In the genomic region with DNA sequence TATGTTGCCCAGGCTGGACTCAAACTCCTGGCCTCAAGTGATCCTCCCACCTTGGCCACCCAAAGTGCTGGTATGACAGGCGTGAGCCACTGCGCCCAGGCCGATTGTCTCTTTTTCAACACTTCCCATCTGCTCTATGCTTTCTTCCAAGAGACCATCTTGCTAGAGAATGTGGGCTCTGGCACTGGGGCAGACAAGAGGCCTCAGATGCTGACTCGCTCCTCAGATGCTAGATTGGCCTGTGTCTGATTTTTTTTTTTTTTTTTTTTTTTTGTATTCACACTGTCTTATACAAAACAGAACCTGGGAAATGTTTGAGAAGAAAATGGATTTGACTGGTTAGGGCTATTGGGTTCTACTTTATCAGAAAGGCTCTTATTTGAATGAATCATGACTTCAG, we compare ENCODE assay signal across 22 cellular contexts.
"Had no signal": no experiment of that assay in that cellular context is flagged by ENCODE, and none has a peak within 500 bp of the region (broad histone marks: within the 10 kb centered on the region; RNA-seq: fewer than 3 reads in every experiment).

No MANE protein-coding gene starts in this region.

- H3K9me3 Mint-ChIP-seq: activated CD4-positive, alpha-beta memory T cell treated with anti-CD3 and anti-CD28 coated beads, Interleukin-2, amount 10 ng/mL, durations not matched to agents 7 days and 5 days; nephron had no signal

- H3K27ac ChIP-seq: dorsolateral prefrontal cortex, hepatocyte, psoas muscle, right lobe of liver, spleen, suprapubic skin, upper lobe of left lung had no signal

- H3K4me1 ChIP-seq: right lobe of liver had no signal

- H3K4me3 ChIP-seq: dorsolateral prefrontal cortex, esophagus muscularis mucosa, gastroesophageal sphincter, hepatocyte, psoas muscle, right lobe of liver, spleen, suprapubic skin, upper lobe of left lung had no signal

- DNase-seq: activated CD4-positive, alpha-beta memory T cell treated with anti-CD3 and anti-CD28 coated beads, Interleukin-2, amount 10 ng/mL, durations not matched to agents 7 days and 5 days; activated CD4-positive, alpha-beta T cell treated with anti-CD3 and anti-CD28 coated beads for 1 hour; activated gamma-delta T cell; aorta; dorsolateral prefrontal cortex; kidney; left ventricle myocardium superior; mesendoderm; occipital lobe; psoas muscle; right lobe of liver; spleen; stimulated activated CD4-positive, alpha-beta T cell treated with anti-CD3 and anti-CD28 coated beads, Interleukin-1b, Interleukin-23, amount 100 ng/mL, for 48 hours; stimulated activated naive CD4-positive, alpha-beta T cell; T-helper 17 cell; upper lobe of left lung had no signal

- H3K9me3 ChIP-seq: esophagus muscularis mucosa, gastroesophageal sphincter, psoas muscle, right lobe of liver, spleen, suprapubic skin, upper lobe of left lung had no signal

- H3K27ac Mint-ChIP-seq: activated CD4-positive, alpha-beta memory T cell treated with anti-CD3 and anti-CD28 coated beads, Interleukin-2, amount 10 ng/mL, durations not matched to agents 7 days and 5 days; activated naive CD8-positive, alpha-beta T cell; nephron; T-helper 17 cell had no signal

- H3K27me3 ChIP-seq: dorsolateral prefrontal cortex, esophagus muscularis mucosa, gastroesophageal sphincter, hepatocyte, right lobe of liver, spleen, suprapubic skin, upper lobe of left lung had no signal

- H3K27me3 Mint-ChIP-seq: activated CD4-positive, alpha-beta memory T cell treated with anti-CD3 and anti-CD28 coated beads, Interleukin-2, amount 10 ng/mL, durations not matched to agents 7 days and 5 days; activated naive CD8-positive, alpha-beta T cell; T-helper 17 cell had no signal

- H3K4me3 Mint-ChIP-seq: activated CD4-positive, alpha-beta memory T cell treated with anti-CD3 and anti-CD28 coated beads, Interleukin-2, amount 10 ng/mL, durations not matched to agents 7 days and 5 days; activated naive CD8-positive, alpha-beta T cell; nephron; T-helper 17 cell had no signal

- ATAC-seq: gastroesophageal sphincter, left ventricle myocardium superior, psoas muscle, right lobe of liver, T-helper 17 cell had no signal
